ENCODE assay signal across 10 cellular contexts in genomic region chr10:35340975-35341374, GRCh38. TPM values are rescaled to one million over a fixed set of nuclear protein-coding genes. Genes with fewer than 3 reads are reported as not detected.
DNase-seq lines count a peak whose midpoint lies in the region; ATAC-seq and TF ChIP-seq lines count a peak whose summit lies in the region.
"Had no signal": no experiment of that assay in that cellular context is flagged by ENCODE, and none has a peak within 500 bp of the region (broad histone marks: within the 10 kb centered on the region; RNA-seq: fewer than 3 reads in every experiment).

No MANE protein-coding gene starts in this region.

- H3K27me3 ChIP-seq in heart right ventricle, result no peaks in the 10 kb centered on the region
- H3K27me3 ChIP-seq: sigmoid colon had no signal

- no peak overlapping the region for H3K4me3 ChIP-seq in heart right ventricle
- H3K4me3 ChIP-seq: sigmoid colon had no signal

- H3K27ac ChIP-seq in heart right ventricle, result peak overlapping the region in 7 of 10 donors; percentile 9 to 47 (median 30)

- DNase-seq in heart right ventricle (peak in 1 of 2 donors; percentile 32), cardiac septum (ENCODE audit: low spot score) (no peak), kidney tubule cell (ENCODE audit: low spot score) (peak; percentile 31), type B pancreatic cell (ENCODE audit: extremely low spot score, unreplicated experiment) (no peak), NCI-H1105 (lab: John Stamatoyannopoulos, UW) (no peak)
- no peak for DNase-seq in activated T-helper 1 cell treated with anti-CD3 and anti-CD28 coated beads, Interleukin-12 subunit alpha, Interleukin-12 subunit beta, Interleukin-2, Interleukin-4 antibody, amounts not matched to agents 30 ng/mL and 10 ng/mL and 1 ng/mL, durations not matched to agents 14 hours and 24 hours and 36 hours (ENCODE audit: low spot score)
- no peak for DNase-seq in NK-92 treated with Interleukin-12 subunit alpha and Interleukin-12 subunit beta, amount 100 ng/mL, for 24 hours (lab: John Stamatoyannopoulos, UW)
- DNase-seq: cortex of kidney, sigmoid colon had no signal

- peaks cover 10% of the 10 kb centered on the region for H3K36me3 Mint-ChIP-seq in activated T-helper 1 cell treated with anti-CD3 and anti-CD28 coated beads, Interleukin-12 subunit alpha, Interleukin-12 subunit beta, Interleukin-2, Interleukin-4 antibody, amounts not matched to agents 30 ng/mL and 10 ng/mL and 1 ng/mL, durations not matched to agents 14 hours and 24 hours and 36 hours (ENCODE audit: low read depth)
- peaks cover 3% of the 10 kb centered on the region for H3K36me3 Mint-ChIP-seq in type B pancreatic cell

- H3K27me3 Mint-ChIP-seq in activated T-helper 1 cell treated with anti-CD3 and anti-CD28 coated beads, Interleukin-12 subunit alpha, Interleukin-12 subunit beta, Interleukin-2, Interleukin-4 antibody, amounts not matched to agents 30 ng/mL and 10 ng/mL and 1 ng/mL, durations not matched to agents 14 hours and 24 hours and 36 hours (ENCODE audit: insufficient read depth), result no peaks in the 10 kb centered on the region
- H3K27me3 Mint-ChIP-seq in type B pancreatic cell, result no peaks in the 10 kb centered on the region

- no peaks in the 10 kb centered on the region for H3K9me3 Mint-ChIP-seq in activated T-helper 1 cell treated with anti-CD3 and anti-CD28 coated beads, Interleukin-12 subunit alpha, Interleukin-12 subunit beta, Interleukin-2, Interleukin-4 antibody, amounts not matched to agents 30 ng/mL and 10 ng/mL and 1 ng/mL, durations not matched to agents 14 hours and 24 hours and 36 hours
- H3K9me3 Mint-ChIP-seq in type B pancreatic cell, result no peaks in the 10 kb centered on the region

- peaks cover 22 to 79% (median 67%) of the 10 kb centered on the region in 9 donors for H3K4me1 ChIP-seq in heart right ventricle

- H3K36me3 ChIP-seq in heart right ventricle, result no peaks in the 10 kb centered on the region
- H3K36me3 ChIP-seq: sigmoid colon had no signal

- TF ChIP-seq CTCF in heart right ventricle (IDR thresholded peaks at IDR 0.05) (no peak), type B pancreatic cell (conservative IDR thresholded peaks at IDR 0.05) (no peak)

- peak overlapping the region; percentile 64 for H3K27ac Mint-ChIP-seq in activated T-helper 1 cell treated with anti-CD3 and anti-CD28 coated beads, Interleukin-12 subunit alpha, Interleukin-12 subunit beta, Interleukin-2, Interleukin-4 antibody, amounts not matched to agents 30 ng/mL and 10 ng/mL and 1 ng/mL, durations not matched to agents 14 hours and 24 hours and 36 hours
- H3K27ac Mint-ChIP-seq in type B pancreatic cell, result no peak overlapping the region

- 16 to 22% methylated on average over 6 of the region's 6 CpGs for WGBS in heart right ventricle, 2 donors

- peaks cover 72% of the 10 kb centered on the region for H3K4me1 Mint-ChIP-seq in activated T-helper 1 cell treated with anti-CD3 and anti-CD28 coated beads, Interleukin-12 subunit alpha, Interleukin-12 subunit beta, Interleukin-2, Interleukin-4 antibody, amounts not matched to agents 30 ng/mL and 10 ng/mL and 1 ng/mL, durations not matched to agents 14 hours and 24 hours and 36 hours (ENCODE audit: low read depth)
- peaks cover 44% of the 10 kb centered on the region for H3K4me1 Mint-ChIP-seq in type B pancreatic cell (ENCODE audit: unreplicated experiment)

- H3K4me3 Mint-ChIP-seq in activated T-helper 1 cell treated with anti-CD3 and anti-CD28 coated beads, Interleukin-12 subunit alpha, Interleukin-12 subunit beta, Interleukin-2, Interleukin-4 antibody, amounts not matched to agents 30 ng/mL and 10 ng/mL and 1 ng/mL, durations not matched to agents 14 hours and 24 hours and 36 hours, result peak overlapping the region; percentile 25
- H3K4me3 Mint-ChIP-seq in type B pancreatic cell, result peak overlapping the region; percentile 45

- no peaks in the 10 kb centered on the region for H3K9me3 ChIP-seq in heart right ventricle
- H3K9me3 ChIP-seq: sigmoid colon had no signal

- intact Hi-C loops in heart right ventricle (cut with DNase I), result loop anchor here in 1 of 10 donors (10.0 kb wide), 1 partner anchor 114 kb away; no protein-coding TSS in a partner anchor
- intact Hi-C loops in cardiac septum (cut with DNase I), result no loop called here
- intact Hi-C loops in activated T-helper 1 cell treated with anti-CD3 and anti-CD28 coated beads, Interleukin-12 subunit alpha, Interleukin-12 subunit beta, Interleukin-2, Interleukin-4 antibody, amounts not matched to agents 30 ng/mL and 10 ng/mL and 1 ng/mL, durations not matched to agents 14 hours and 24 hours and 36 hours (cut with micrococcal nuclease), result loop anchor here (1.0 to 10.0 kb wide), 13 partner anchors 15 to 346 kb away; partner anchors contain the start of genes CREM and CUL2

- ATAC-seq in heart right ventricle (peak in 1 of 8 donors; percentile 28), GM21526 (IDR thresholded peaks at IDR 0.05; ENCODE audit: low FRiP score, unreplicated experiment) (no peak)

RNA-seq across cellular contexts. Expression of gene CCNY, which starts 4.7 kb away (rescaled TPM):
- total RNA-seq in heart right ventricle (10 to 100 TPM; 69.9 to 99.4 (median 90.1) TPM), cardiac septum (83.4 TPM), type B pancreatic cell (ENCODE audit: low replicate concordance) (74.6 and 81.6 TPM in 2 replicates)
- 10 to 100 TPM; 26.0 to 32.3 TPM for polyA plus RNA-seq in heart right ventricle
- total RNA-seq in activated T-helper 1 cell treated with anti-CD3 and anti-CD28 coated beads, Interleukin-12 subunit alpha, Interleukin-12 subunit beta, Interleukin-2, Interleukin-4 antibody, amounts not matched to agents 30 ng/mL and 10 ng/mL and 1 ng/mL, durations not matched to agents 14 hours and 24 hours and 36 hours, result 56.5 and 71.0 TPM in 2 replicates
